Comparison of ENCODE assay signal across 9 cellular contexts in genomic region chr2:237628482-237629187, GRCh38. TPM values are rescaled to one million over a fixed set of nuclear protein-coding genes. Genes with fewer than 3 reads are reported as not detected.
A peak's percentile ranks its signal among the peaks of the same experiment; 100 is the strongest.
DNase-seq lines count a peak whose midpoint lies in the region; ATAC-seq and TF ChIP-seq lines count a peak whose summit lies in the region.
"Had no signal": no experiment of that assay in that cellular context is flagged by ENCODE, and none has a peak within 500 bp of the region (broad histone marks: within the 10 kb centered on the region; RNA-seq: fewer than 3 reads in every experiment).

No MANE protein-coding gene starts in this region.

- peaks cover 36% of the 10 kb centered on the region for H4K20me1 ChIP-seq in smooth muscle cell (ENCODE audit: low read depth)

- H3K4me2 ChIP-seq in smooth muscle cell, result peak overlapping the region; percentile 87

- 84% methylated on average over 10 of the region's 10 CpGs for WGBS in smooth muscle cell (ENCODE audit: low lambda C conversion rate)

- no peak overlapping the region for H3K27ac Mint-ChIP-seq in activated T-helper 2 cell treated with anti-CD3 and anti-CD28 coated beads, Interferon-gamma antibody, Interleukin-2, Interleukin-4, amounts not matched to agents 10 μg/mL and 5 μg/mL and 100 μg/mL, durations not matched to agents 14 hours and 24 hours and 36 hours

- peaks cover 4% of the 10 kb centered on the region for H3F3A ChIP-seq in smooth muscle cell (ENCODE audit: low read depth)

- peak overlapping the region; percentile 18 for H3K9ac ChIP-seq in smooth muscle cell (ENCODE audit: low read depth)

- H3K36me3 Mint-ChIP-seq in activated T-helper 2 cell treated with anti-CD3 and anti-CD28 coated beads, Interferon-gamma antibody, Interleukin-2, Interleukin-4, amounts not matched to agents 10 μg/mL and 5 μg/mL and 100 μg/mL, durations not matched to agents 14 hours and 24 hours and 36 hours (ENCODE audit: low read depth), result no peaks in the 10 kb centered on the region

- H2AFZ ChIP-seq in smooth muscle cell (ENCODE audit: low read depth), result no peak overlapping the region

- H3K4me1 Mint-ChIP-seq in activated T-helper 2 cell treated with anti-CD3 and anti-CD28 coated beads, Interferon-gamma antibody, Interleukin-2, Interleukin-4, amounts not matched to agents 10 μg/mL and 5 μg/mL and 100 μg/mL, durations not matched to agents 14 hours and 24 hours and 36 hours (ENCODE audit: low read depth), result peaks cover 3% of the 10 kb centered on the region

- no peak for ATAC-seq in HG02870 (IDR thresholded peaks at IDR 0.05; ENCODE audit: unreplicated experiment)

- intact Hi-C loops in activated T-helper 2 cell treated with anti-CD3 and anti-CD28 coated beads, Interferon-gamma antibody, Interleukin-2, Interleukin-4, amounts not matched to agents 10 μg/mL and 5 μg/mL and 100 μg/mL, durations not matched to agents 14 hours and 24 hours and 36 hours (cut with micrococcal nuclease), result loop anchor here (2.0 kb wide), 1 partner anchor 44 kb away; no protein-coding TSS in a partner anchor

- peaks cover 51% of the 10 kb centered on the region for H3K27me3 Mint-ChIP-seq in activated T-helper 2 cell treated with anti-CD3 and anti-CD28 coated beads, Interferon-gamma antibody, Interleukin-2, Interleukin-4, amounts not matched to agents 10 μg/mL and 5 μg/mL and 100 μg/mL, durations not matched to agents 14 hours and 24 hours and 36 hours (ENCODE audit: low read depth)

- H3K36me3 ChIP-seq in smooth muscle cell (ENCODE audit: low read depth), result no peaks in the 10 kb centered on the region

- H3K4me1 ChIP-seq in smooth muscle cell (ENCODE audit: low read depth), result peaks cover 6% of the 10 kb centered on the region

- peaks cover 12% of the 10 kb centered on the region for H3K79me2 ChIP-seq in smooth muscle cell (ENCODE audit: low read depth)

- no peak overlapping the region for H3K27ac ChIP-seq in smooth muscle cell (ENCODE audit: low read depth)
- H3K27ac ChIP-seq: 22Rv1 had no signal

- H3K27me3 ChIP-seq in smooth muscle cell (ENCODE audit: low read depth), result no peaks in the 10 kb centered on the region

- H3K9me3 Mint-ChIP-seq in activated T-helper 2 cell treated with anti-CD3 and anti-CD28 coated beads, Interferon-gamma antibody, Interleukin-2, Interleukin-4, amounts not matched to agents 10 μg/mL and 5 μg/mL and 100 μg/mL, durations not matched to agents 14 hours and 24 hours and 36 hours, result no peaks in the 10 kb centered on the region

- no peak for TF ChIP-seq CTCF in smooth muscle cell (IDR thresholded peaks at IDR 0.05; ENCODE audit: borderline replicate concordance, insufficient read depth, poor library complexity, severe bottlenecking)

- H3K4me3 Mint-ChIP-seq in activated T-helper 2 cell treated with anti-CD3 and anti-CD28 coated beads, Interferon-gamma antibody, Interleukin-2, Interleukin-4, amounts not matched to agents 10 μg/mL and 5 μg/mL and 100 μg/mL, durations not matched to agents 14 hours and 24 hours and 36 hours (ENCODE audit: low read depth), result peak overlapping the region; percentile 70

- H3K9me3 ChIP-seq in iPS-18c (ENCODE audit: control insufficient read depth, insufficient read depth, low read length) (peaks cover 2% of the 10 kb centered on the region), smooth muscle cell (replicated peaks; ENCODE audit: low read depth) (no peaks in the 10 kb centered on the region)

- H3K4me3 ChIP-seq in iPS-18c (ENCODE audit: insufficient read depth, low read depth, low read length), result 0 out of 2 replicates have a peak overlapping the region, but pooled peaks have one; percentile 42
- H3K4me3 ChIP-seq in smooth muscle cell, result peak overlapping the region; percentile 62

- DNase-seq in NCI-H146 (lab: John Stamatoyannopoulos, UW), result peak; percentile 9
- DNase-seq in NCI-H146 treated with DMSO at 0.1 percent for 48 hours (lab: John Stamatoyannopoulos, UW; ENCODE audit: unreplicated experiment), result no peak
- DNase-seq in activated T-helper 2 cell treated with anti-CD3 and anti-CD28 coated beads, Interferon-gamma antibody, Interleukin-2, Interleukin-4, amounts not matched to agents 10 μg/mL and 5 μg/mL and 100 μg/mL, durations not matched to agents 14 hours and 24 hours and 36 hours (ENCODE audit: low spot score), result no peak
- DNase-seq in smooth muscle cell (lab: John Stamatoyannopoulos, UW; ENCODE audit: unreplicated experiment), result no peak
- no peak for DNase-seq in activated CD4-positive, CD25-positive, alpha-beta regulatory T cell (lab: John Stamatoyannopoulos, UW)
- DNase-seq in activated effector memory CD4-positive, alpha-beta T cell treated with Interleukin-2 at 50 U/mL for 16 hours, result no peak

RNA-seq across cellular contexts. Expression of gene LRRFIP1, which starts 1.2 kb away (rescaled TPM):
- 254 and 256 TPM in 2 replicates for total RNA-seq in activated T-helper 2 cell treated with anti-CD3 and anti-CD28 coated beads, Interferon-gamma antibody, Interleukin-2, Interleukin-4, amounts not matched to agents 10 μg/mL and 5 μg/mL and 100 μg/mL, durations not matched to agents 14 hours and 24 hours and 36 hours
- 36.2 and 49.5 TPM in 2 replicates for total RNA-seq in smooth muscle cell
- polyA plus RNA-seq in smooth muscle cell, result 65.1 and 82.7 TPM in 2 replicates

RNA-seq across cellular contexts. Expression of gene RAB17, which starts 38.1 kb away (rescaled TPM):
- 0.23 TPM in 1 of 2 replicates, not detected in the other for total RNA-seq in activated T-helper 2 cell treated with anti-CD3 and anti-CD28 coated beads, Interferon-gamma antibody, Interleukin-2, Interleukin-4, amounts not matched to agents 10 μg/mL and 5 μg/mL and 100 μg/mL, durations not matched to agents 14 hours and 24 hours and 36 hours
- 0.18 and 1.4 TPM in 2 replicates for total RNA-seq in smooth muscle cell
- polyA plus RNA-seq in smooth muscle cell, result 0.69 and 2.0 TPM in 2 replicates
